ENCODE assay signal across 8 cellular contexts in the genomic region with DNA sequence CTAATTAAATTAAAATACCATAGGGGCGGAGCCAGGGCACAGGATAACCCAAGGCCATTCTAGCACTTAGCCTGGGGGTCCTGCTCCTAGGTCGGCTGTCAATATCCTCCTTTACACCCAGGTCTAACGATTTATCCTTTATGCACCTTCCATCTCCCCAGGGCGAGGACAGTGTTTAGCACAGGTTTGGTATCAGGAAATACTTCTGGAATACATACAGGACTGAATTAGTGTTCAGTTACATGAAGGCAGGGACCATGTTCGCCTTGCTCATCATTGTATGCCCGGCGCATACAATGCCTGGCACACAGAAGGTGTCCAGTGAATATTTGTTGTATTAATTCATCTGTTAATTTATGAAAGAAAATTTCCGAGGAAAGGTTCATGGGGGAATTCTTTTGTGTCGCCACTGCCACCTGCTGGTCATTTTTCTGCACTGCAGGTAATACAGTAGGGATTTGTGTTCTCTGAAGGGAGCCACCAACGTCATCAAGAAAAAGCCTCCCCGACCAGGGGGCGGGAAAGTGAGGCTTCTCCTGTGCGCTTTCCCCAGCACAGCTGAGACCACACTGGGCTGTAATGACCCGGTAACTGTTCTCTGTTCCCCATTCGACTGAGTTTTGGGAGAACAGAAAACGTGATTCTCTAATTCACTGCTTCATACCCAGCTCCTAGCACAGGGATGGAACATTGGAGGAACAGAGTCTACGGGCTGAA.
DNase-seq lines count a peak whose midpoint lies in the region; ATAC-seq and TF ChIP-seq lines count a peak whose summit lies in the region.

No MANE protein-coding gene starts in this region.

- H3K27me3 ChIP-seq in DOHH2 (ENCODE audit: control insufficient read depth, low read length), result peaks cover 8% of the 10 kb centered on the region
- no peaks in the 10 kb centered on the region for H3K27me3 ChIP-seq in SJCRH30

- H4K20me1 ChIP-seq in DOHH2 (ENCODE audit: control insufficient read depth, insufficient read depth, low read depth, low read length), result no peaks in the 10 kb centered on the region

- peak overlapping the region; percentile 58 for H3K4me2 ChIP-seq in DOHH2 (ENCODE audit: low read length)

- no peaks in the 10 kb centered on the region for H3F3A ChIP-seq in DOHH2 (ENCODE audit: control insufficient read depth, insufficient read depth)

- no peaks in the 10 kb centered on the region for H3K36me3 ChIP-seq in DOHH2 (ENCODE audit: control insufficient read depth, low read length)
- no peaks in the 10 kb centered on the region for H3K36me3 ChIP-seq in SJCRH30

- H3K79me2 ChIP-seq in DOHH2 (ENCODE audit: control insufficient read depth, low read length), result no peaks in the 10 kb centered on the region

- H3K27ac ChIP-seq in DOHH2 (ENCODE audit: low read depth, low read length), result no peak overlapping the region
- no peak overlapping the region for H3K27ac ChIP-seq in SJCRH30

- H3K4me3 ChIP-seq in DOHH2 (ENCODE audit: low read length) (peak overlapping the region; percentile 35), LNCaP clone FGC (ENCODE audit: low read depth, low read length) (no peak overlapping the region), SJCRH30 (peak overlapping the region; percentile 41)

- peak; percentile 95 for TF ChIP-seq CTCF in DOHH2 (IDR thresholded peaks at IDR 0.05; ENCODE audit: low read depth, low read length, poor library complexity, severe bottlenecking)
- TF ChIP-seq CTCF in LNCaP clone FGC (IDR thresholded peaks at IDR 0.05; ENCODE audit: control insufficient read depth, extremely low read depth, insufficient read depth), result peak; percentile 76

- H3K9me2 ChIP-seq in DOHH2 (replicated peaks; ENCODE audit: control insufficient read depth, low read length), result no peaks in the 10 kb centered on the region

- H3K4me1 ChIP-seq in DOHH2 (ENCODE audit: control insufficient read depth, low read length) (peaks cover 8% of the 10 kb centered on the region), SJCRH30 (no peaks in the 10 kb centered on the region)

- H3K9me3 ChIP-seq in DOHH2 (ENCODE audit: control insufficient read depth, insufficient read depth, low read length), result no peaks in the 10 kb centered on the region
- H3K9me3 ChIP-seq in SJCRH30 (replicated peaks), result no peaks in the 10 kb centered on the region

- ATAC-seq in GM18867 (IDR thresholded peaks at IDR 0.05; ENCODE audit: unreplicated experiment), result no peak

- DNase-seq in LNCaP clone FGC (ENCODE audit: low read depth), result peak; percentile 22
- DNase-seq in SJCRH30, result peak; percentile 83 to 94
- peak; percentile 8 to 49 (median 30) for DNase-seq in activated naive CD4-positive, alpha-beta T cell (lab: John Stamatoyannopoulos, UW)
- peak; percentile 61 for DNase-seq in germinal center (ENCODE audit: low spot score)
- peak in 48 of 56 donors; percentile 3 to 85 (median 46) for DNase-seq in nucleus accumbens (lab: John Stamatoyannopoulos, UW)
- DNase-seq in superior temporal gyrus (ENCODE audit: extremely low spot score), result peak; percentile 92

Comparison
In these comparisons a context has a peak if more than half of its experiments do, and no peak if none do; other contexts are left out.
1. DNase-seq: peak in every context shown above with its lines; median percentile 92 in superior temporal gyrus; 88 in SJCRH30; 61 in germinal center; 46 in nucleus accumbens; 30 in activated naive CD4-positive, alpha-beta T cell; 22 in LNCaP clone FGC.